ENCODE assay signal across 10 cellular contexts in genomic region chr3:153166206-153166605, GRCh38. TPM values are rescaled to one million over a fixed set of nuclear protein-coding genes. Genes with fewer than 3 reads are reported as not detected.
DNase-seq lines count a peak whose midpoint lies in the region; FAIRE-seq and TF ChIP-seq lines count a peak whose summit lies in the region.
"Had no signal": no experiment of that assay in that cellular context is flagged by ENCODE, and none has a peak within 500 bp of the region (broad histone marks: within the 10 kb centered on the region; RNA-seq: fewer than 3 reads in every experiment).

No MANE protein-coding gene starts in this region.

- H3K4me1 ChIP-seq in keratinocyte (ENCODE audit: control insufficient read depth, extremely low read depth, insufficient read depth, low read length) (peaks cover 19% of the 10 kb centered on the region), HAP-1 (peaks cover 16% of the 10 kb centered on the region)

- no peaks in the 10 kb centered on the region for H3K9me3 Mint-ChIP-seq in CD14-positive monocyte
- no peaks in the 10 kb centered on the region for H3K9me3 Mint-ChIP-seq in activated naive CD4-positive, alpha-beta T cell treated with anti-CD3 and anti-CD28 coated beads, Interleukin-2, amount 10 ng/mL, durations not matched to agents 7 days and 5 days

- H3K4me3 ChIP-seq in keratinocyte (ENCODE audit: control insufficient read depth in 2 of 3, extremely low read depth in 1 of 3, insufficient read depth in 2 of 3, low read depth in 1 of 3, low read length in 3 of 3) (peak overlapping the region; percentile 87 to 97 (median 90)), HAP-1 (no peak overlapping the region)
- H3K4me3 ChIP-seq: mucosa of descending colon had no signal

- H3K79me2 ChIP-seq in keratinocyte (ENCODE audit: control insufficient read depth, insufficient read depth, low read length): peaks cover 77% of the 10 kb centered on the region

- intact Hi-C loops in CD14-positive monocyte (cut with micrococcal nuclease) (loop anchor here in 1 of 2 donors (10.0 kb wide), 1 partner anchor 599 kb away; no protein-coding TSS in a partner anchor), head of caudate nucleus (cut with DNase I) (no loop called here)

- peaks cover 38 to 42% of the 10 kb centered on the region in 2 donors for H3K36me3 Mint-ChIP-seq in CD14-positive monocyte
- H3K36me3 Mint-ChIP-seq in activated naive CD4-positive, alpha-beta T cell treated with anti-CD3 and anti-CD28 coated beads, Interleukin-2, amount 10 ng/mL, durations not matched to agents 7 days and 5 days: peaks cover 60% of the 10 kb centered on the region

- H3K36me3 ChIP-seq in keratinocyte (ENCODE audit: control insufficient read depth in 2 of 2, extremely low read depth in 1 of 2, insufficient read depth in 2 of 2, low read length in 2 of 2) (peaks cover 4 to 17% of the 10 kb centered on the region in 2 experiments), HAP-1 (replicated peaks) (no peaks in the 10 kb centered on the region; the same call in none of the 2 replicates)

- peak overlapping the region; percentile 98 to 99 for H3K4me3 Mint-ChIP-seq in CD14-positive monocyte
- H3K4me3 Mint-ChIP-seq in activated naive CD4-positive, alpha-beta T cell treated with anti-CD3 and anti-CD28 coated beads, Interleukin-2, amount 10 ng/mL, durations not matched to agents 7 days and 5 days: peak overlapping the region; percentile 95

- H3K9ac ChIP-seq in keratinocyte (ENCODE audit: control insufficient read depth, extremely low read depth, insufficient read depth, low read length): peak overlapping the region; percentile 93

- H3K9me3 ChIP-seq in keratinocyte (ENCODE audit: control insufficient read depth, low read depth, low read length): no peaks in the 10 kb centered on the region
- no peaks in the 10 kb centered on the region for H3K9me3 ChIP-seq in HAP-1
- H3K9me3 ChIP-seq: mucosa of descending colon had no signal

- H3K9me1 ChIP-seq in keratinocyte (ENCODE audit: control insufficient read depth, extremely low read depth, insufficient read depth, low read length): no peaks in the 10 kb centered on the region

- dilution Hi-C loops in keratinocyte (cut with MboI; ENCODE audit: extremely low pct_ligation_motif_present, low sequenced_read_pairs): no loop called here

- peak overlapping the region; percentile 94 for H3K27ac ChIP-seq in keratinocyte (ENCODE audit: control insufficient read depth, insufficient read depth, low read length)

- no peak overlapping the region for H2AFZ ChIP-seq in keratinocyte (ENCODE audit: control insufficient read depth, low read length)

- H3K27me3 ChIP-seq in keratinocyte (ENCODE audit: control insufficient read depth, extremely low read depth, insufficient read depth, low read length): no peaks in the 10 kb centered on the region
- no peaks in the 10 kb centered on the region for H3K27me3 ChIP-seq in HAP-1 (ENCODE audit: low read depth)

- H3K4me1 Mint-ChIP-seq in CD14-positive monocyte: peaks cover 48% of the 10 kb centered on the region
- H3K4me1 Mint-ChIP-seq in activated naive CD4-positive, alpha-beta T cell treated with anti-CD3 and anti-CD28 coated beads, Interleukin-2, amount 10 ng/mL, durations not matched to agents 7 days and 5 days: peaks cover 53% of the 10 kb centered on the region

- TF ChIP-seq CTCF in CD14-positive monocyte (IDR thresholded peaks at IDR 0.05) (no peak), keratinocyte (optimal IDR thresholded peaks at IDR 0.05 in 1 of 3, IDR thresholded peaks at IDR 0.05 in 1 of 3, conservative IDR thresholded peaks at IDR 0.05 in 1 of 3; ENCODE audit: extremely low read depth in 1 of 3, insufficient read depth in 2 of 3, low read length in 3 of 3) (no peak)

- H4K20me1 ChIP-seq in keratinocyte (ENCODE audit: control insufficient read depth, extremely low read depth, insufficient read depth, low read length): peaks cover 24% of the 10 kb centered on the region

- in situ Hi-C loops in KBM-7 (cut with MboI; ENCODE audit: low pct_unique_long_range_greater_than_20kb, low sequenced_read_pairs) (no loop called here), HAP-1 (cut with MboI; ENCODE audit: low sequenced_read_pairs) (no loop called here)

- peak overlapping the region; percentile 88 for H3K4me2 ChIP-seq in keratinocyte (ENCODE audit: control insufficient read depth, extremely low read depth, insufficient read depth, low read depth, low read length)

- CTCF ChIA-PET in activated naive CD4-positive, alpha-beta T cell treated with anti-CD3 and anti-CD28 coated beads, Interleukin-2, amount 10 ng/mL, durations not matched to agents 7 days and 5 days (lab: Charles Lee): interaction anchor here (0.9 to 1.3 kb wide), 3 partner anchors 120 to 203 kb away, joined by 3 to 4 read pairs (median 4); no protein-coding TSS in a partner anchor

- H3K27me3 Mint-ChIP-seq in CD14-positive monocyte (ENCODE audit: low read depth in 3 of 3): peaks cover 0 to 2% (median 0%) of the 10 kb centered on the region in 3 donors
- H3K27me3 Mint-ChIP-seq in activated naive CD4-positive, alpha-beta T cell treated with anti-CD3 and anti-CD28 coated beads, Interleukin-2, amount 10 ng/mL, durations not matched to agents 7 days and 5 days: peaks cover 3% of the 10 kb centered on the region

- no peak for DNase-seq in CD14-positive monocyte (ENCODE audit: low spot score)
- DNase-seq in KBM-7: peak; percentile 56
- DNase-seq in activated naive CD4-positive, alpha-beta T cell treated with anti-CD3 and anti-CD28 coated beads, Interleukin-2, amount 10 ng/mL, durations not matched to agents 7 days and 5 days: peak; percentile 35
- no peak for DNase-seq in keratinocyte (ENCODE audit: low read depth, low spot score)
- DNase-seq in head of caudate nucleus: no peak
- no peak for DNase-seq in NCI-H748 (lab: John Stamatoyannopoulos, UW; ENCODE audit: unreplicated experiment)
- no peak for DNase-seq in HAP-1 (ENCODE audit: low spot score in 2 of 2)
- DNase-seq in NCI-H1105 (lab: John Stamatoyannopoulos, UW): no peak

- no peak for FAIRE-seq in keratinocyte (lab: Jason Lieb, UNC)
- FAIRE-seq: HTR-8/SVneo had no signal

- peak overlapping the region; percentile 7 to 99 (median 44) for H3K27ac Mint-ChIP-seq in CD14-positive monocyte
- H3K27ac Mint-ChIP-seq in activated naive CD4-positive, alpha-beta T cell treated with anti-CD3 and anti-CD28 coated beads, Interleukin-2, amount 10 ng/mL, durations not matched to agents 7 days and 5 days: peak overlapping the region; percentile 99

RNA-seq across cellular contexts. Expression of gene RAP2B, which starts 4.2 kb away (rescaled TPM):
- polyA plus RNA-seq in CD14-positive monocyte (10 to 100 TPM; 24.7 to 35.5 TPM), keratinocyte (17.0 to 20.1 TPM (median 19.7 TPM) in 3 replicates)
- 11.3 TPM for polyA plus RNA-seq in keratinocyte (2011; ENCODE audit: low read depth)
- 15.2 and 16.7 TPM in 2 replicates for polyA plus RNA-seq in keratinocyte (2011; cell fraction: cytosol; rRNA removed)
- polyA plus RNA-seq in keratinocyte (2011; cell fraction: nucleus; rRNA removed): 28.1 and 28.9 TPM in 2 replicates
- 22.5 and 24.8 TPM in 2 replicates for polyA plus RNA-seq in keratinocyte (2012; ENCODE audit: low replicate concordance)
- 20.7 to 42.1 TPM (median 37.9 TPM) in 3 replicates for polyA minus RNA-seq in keratinocyte
- 94.8 TPM for polyA minus RNA-seq in keratinocyte (2011; cell fraction: cytosol; rRNA and poly(A)+ RNA removed)
- 52.3 and 72.3 TPM in 2 replicates for polyA minus RNA-seq in keratinocyte (2011; cell fraction: nucleus; rRNA and poly(A)+ RNA removed)

Comparison
In these comparisons a context has a peak if more than half of its experiments do, and no peak if none do; other contexts are left out.
1. DNase-seq: peak in KBM-7 (single experiment) and activated naive CD4-positive, alpha-beta T cell treated with anti-CD3 and anti-CD28 coated beads, Interleukin-2, amount 10 ng/mL, durations not matched to agents 7 days and 5 days (single experiment); none in CD14-positive monocyte (single experiment), keratinocyte (single experiment), head of caudate nucleus (0 of 42), NCI-H748 (single experiment), HAP-1 (0 of 2) and NCI-H1105 (single experiment).